1 cellular context compared by ENCODE assay signal in genomic region chr6:4253604-4254211, GRCh38.
TF ChIP-seq lines count a peak whose summit lies in the region.

No MANE protein-coding gene starts in this region.

TF ChIP-seq in HEK293, 187 proteins besides CTCF, POLR2A, EP300 and RAD21 (continued from another document):
- peak; percentile 91 for TF ChIP-seq OSR2 (tag by site-specific recombination; IDR thresholded peaks at IDR 0.05)
